ENCODE assay signal across 34 cellular contexts in genomic region chr4:188266386-188266785, GRCh38.
"Had no signal": no experiment of that assay in that cellular context is flagged by ENCODE, and none has a peak within 500 bp of the region (broad histone marks: within the 10 kb centered on the region; RNA-seq: fewer than 3 reads in every experiment).

No MANE protein-coding gene starts in this region.

- H3K27ac ChIP-seq: adrenal gland, body of pancreas, Peyer's patch, SK-N-MC had no signal

- H3K4me1 ChIP-seq: adrenal gland, body of pancreas, Peyer's patch had no signal

- DNase-seq: activated CD4-positive, alpha-beta T cell treated with anti-CD3 and anti-CD28 coated beads, Interleukin-2, amount 10 ng/mL, durations not matched to agents 7 days and 5 days; activated CD4-positive, alpha-beta T cell treated with anti-CD3 and anti-CD28 coated beads, Interleukin-2, amount 50 U/mL, for 48 hours; activated CD8-positive, alpha-beta T cell treated with anti-CD3 and anti-CD28 coated beads, Interleukin-2, amount 10 ng/mL, durations not matched to agents 7 days and 5 days; activated gamma-delta T cell; activated naive CD4-positive, alpha-beta T cell treated with anti-CD3 and anti-CD28 coated beads for 36 hours; activated T-cell treated with anti-CD3 and anti-CD28 coated beads, Interleukin-2, amount 50 U/mL, for 24 hours; adrenal gland; body of pancreas; central memory CD4-positive, alpha-beta T cell; Kasumi-1; KG1; MM.1S; MV-4-11; NCI-H1092; NCI-H1436 treated with DMSO at 0.1 percent for 48 hours; NCI-H1694 treated with DMSO at 0.1 percent for 48 hours; NCI-H2029; NCI-H2107; NCI-H2171; NCI-H510A; NCI-H526; NCI-H748 treated with DMSO at 0.1 percent for 48 hours; NK-92 treated with Interleukin-12 subunit alpha and Interleukin-12 subunit beta, amount 100 ng/mL, for 24 hours; PC-3; Peyer's patch; Right ventricle myocardium superior; RPMI8226 had no signal

- H3K4me3 Mint-ChIP-seq: activated CD4-positive, alpha-beta T cell treated with anti-CD3 and anti-CD28 coated beads, Interleukin-2, amount 10 ng/mL, durations not matched to agents 7 days and 5 days; activated CD8-positive, alpha-beta T cell treated with anti-CD3 and anti-CD28 coated beads, Interleukin-2, amount 10 ng/mL, durations not matched to agents 7 days and 5 days; activated naive CD4-positive, alpha-beta T cell treated with anti-CD3 and anti-CD28 coated beads for 36 hours; activated T-cell treated with anti-CD3 and anti-CD28 coated beads, Interleukin-2, amount 50 U/mL, for 24 hours; T-helper 1 cell treated with Interleukin-12 subunit alpha and Interleukin-12 subunit beta and Interleukin-4 antibody, amounts not matched to agents 30 μg/mL and 1 μg/mL, for 36 hours; T-helper 2 cell treated with Interferon-gamma antibody and Interleukin-4, amounts not matched to agents 5 μg/mL and 100 μg/mL, for 36 hours had no signal

- H3K4me1 Mint-ChIP-seq: activated CD4-positive, alpha-beta T cell treated with anti-CD3 and anti-CD28 coated beads, Interleukin-2, amount 10 ng/mL, durations not matched to agents 7 days and 5 days had no signal

- FAIRE-seq: astrocyte, TTC549 had no signal

- H3K27me3 ChIP-seq: adrenal gland, body of pancreas, Peyer's patch had no signal

- H3K27me3 Mint-ChIP-seq: activated CD4-positive, alpha-beta T cell treated with anti-CD3 and anti-CD28 coated beads, Interleukin-2, amount 10 ng/mL, durations not matched to agents 7 days and 5 days; activated T-cell treated with anti-CD3 and anti-CD28 coated beads, Interleukin-2, amount 50 U/mL, for 24 hours had no signal

- H3K36me3 ChIP-seq: adrenal gland, Peyer's patch had no signal

- H3K27ac Mint-ChIP-seq: activated CD4-positive, alpha-beta T cell treated with anti-CD3 and anti-CD28 coated beads, Interleukin-2, amount 10 ng/mL, durations not matched to agents 7 days and 5 days; activated CD8-positive, alpha-beta T cell treated with anti-CD3 and anti-CD28 coated beads, Interleukin-2, amount 10 ng/mL, durations not matched to agents 7 days and 5 days; activated naive CD4-positive, alpha-beta T cell treated with anti-CD3 and anti-CD28 coated beads for 36 hours; activated naive CD4-positive, alpha-beta T cell treated with anti-CD3 and anti-CD28 coated beads, Interleukin-2, amount 50 U/mL, for 72 hours; activated T-cell treated with anti-CD3 and anti-CD28 coated beads, Interleukin-2, amount 50 U/mL, for 24 hours; activated T-helper 2 cell treated with anti-CD3 and anti-CD28 coated beads, Interferon-gamma antibody, Interleukin-2, Interleukin-4, amounts not matched to agents 10 μg/mL and 5 μg/mL and 100 μg/mL, durations not matched to agents 14 hours and 24 hours and 36 hours; T-helper 1 cell treated with Interleukin-12 subunit alpha and Interleukin-12 subunit beta and Interleukin-4 antibody, amounts not matched to agents 30 μg/mL and 1 μg/mL, for 36 hours; T-helper 2 cell treated with Interferon-gamma antibody and Interleukin-4, amounts not matched to agents 5 μg/mL and 100 μg/mL, for 36 hours had no signal

- H3K9me3 ChIP-seq: adrenal gland, body of pancreas, Peyer's patch had no signal

- ATAC-seq: activated CD8-positive, alpha-beta T cell treated with anti-CD3 and anti-CD28 coated beads, Interleukin-2, amount 10 ng/mL, durations not matched to agents 7 days and 5 days; activated naive CD4-positive, alpha-beta T cell treated with anti-CD3 and anti-CD28 coated beads, Interleukin-2, amount 50 U/mL, for 72 hours; body of pancreas; PC-3 had no signal

- H3K4me3 ChIP-seq: adrenal gland, body of pancreas, Peyer's patch, SK-N-MC had no signal
